8 cellular contexts compared by ENCODE assay signal in the genomic region with DNA sequence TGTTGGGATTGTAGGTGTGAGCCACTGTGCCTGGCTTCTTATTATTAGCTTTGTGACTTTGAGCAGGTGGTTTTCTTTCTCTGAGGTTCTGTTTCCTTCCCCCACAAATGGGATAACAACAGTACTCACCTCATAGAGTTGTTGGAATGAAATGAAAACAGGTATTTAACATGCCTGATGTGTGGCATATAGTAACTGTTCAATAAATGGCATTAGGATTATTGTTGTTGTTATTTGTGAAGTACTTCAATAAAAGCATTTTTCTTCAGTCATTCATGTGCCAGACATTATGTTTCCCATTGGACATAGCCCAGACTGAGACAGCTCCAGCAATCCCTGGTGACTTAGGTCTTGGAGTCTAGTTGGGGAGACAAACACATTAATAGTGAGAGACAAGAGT. TPM values are rescaled to one million over a fixed set of nuclear protein-coding genes. Genes with fewer than 3 reads are reported as not detected.
DNase-seq lines count a peak whose midpoint lies in the region; ATAC-seq and TF ChIP-seq lines count a peak whose summit lies in the region.
"Had no signal": no experiment of that assay in that cellular context is flagged by ENCODE, and none has a peak within 500 bp of the region (broad histone marks: within the 10 kb centered on the region; RNA-seq: fewer than 3 reads in every experiment).

No MANE protein-coding gene starts in this region.

- H2AFZ ChIP-seq in neural cell (ENCODE audit: low read depth, low read length) = no peak overlapping the region

- peak overlapping the region; percentile 51 to 94 (median 79) for H3K4me3 Mint-ChIP-seq in CD4-positive, alpha-beta memory T cell

- peaks cover 5 to 12% of the 10 kb centered on the region in 2 donors for H3K27me3 Mint-ChIP-seq in CD4-positive, alpha-beta memory T cell

- peak overlapping the region in 1 of 7 donors; percentile 38 for H3K27ac Mint-ChIP-seq in CD4-positive, alpha-beta memory T cell

- TF ChIP-seq CTCF in HFF-Myc (IDR thresholded peaks at IDR 0.05; ENCODE audit: low read depth, low read length, missing control alignments) = no peak
- no peak for TF ChIP-seq CTCF in neural cell (IDR thresholded peaks at IDR 0.05; ENCODE audit: poor library complexity, severe bottlenecking)

- no peak for TF ChIP-seq EP300 in neural cell (conservative IDR thresholded peaks at IDR 0.05; ENCODE audit: poor library complexity, severe bottlenecking)

- H3K36me3 ChIP-seq in CD4-positive, alpha-beta memory T cell (ENCODE audit: insufficient read depth, low read length) = no peaks in the 10 kb centered on the region
- H3K36me3 ChIP-seq in adipocyte (ENCODE audit: control insufficient read depth, insufficient read depth, low read length, severe bottlenecking) (no peaks in the 10 kb centered on the region), neural cell (ENCODE audit: insufficient read depth, low read length) (no peaks in the 10 kb centered on the region)
- H3K36me3 ChIP-seq: esophagus muscularis mucosa had no signal

- H3K9me3 Mint-ChIP-seq in CD4-positive, alpha-beta memory T cell = no peaks in the 10 kb centered on the region

- no peaks in the 10 kb centered on the region for H3K9me2 ChIP-seq in neural cell (ENCODE audit: insufficient read depth, low read length)

- intact Hi-C loops in CD4-positive, alpha-beta memory T cell (cut with micrococcal nuclease) = no loop called here

- peak overlapping the region; percentile 58 for H3K4me2 ChIP-seq in neural cell (ENCODE audit: low read length)

- POLR2A ChIA-PET in CD4-positive, alpha-beta memory T cell (lab: Charles Lee; ENCODE audit: partially characterized antibody) = interaction anchor here (0.7 kb wide), 1 partner anchor 83 kb away, joined by 3 read pairs; no protein-coding TSS in a partner anchor

- peaks cover 40% of the 10 kb centered on the region for H3K79me2 ChIP-seq in neural cell (replicated peaks; ENCODE audit: insufficient read depth, low read length)

- DNase-seq in CD4-positive, alpha-beta memory T cell = no peak
- DNase-seq in HFF-Myc (ENCODE audit: extremely low read depth, low read depth) (no peak), adipocyte (ENCODE audit: low read depth) (no peak), DMS153 treated with DMSO at 0.1 percent for 48 hours (lab: John Stamatoyannopoulos, UW; ENCODE audit: unreplicated experiment) (no peak)

- H3K9ac ChIP-seq in adipocyte (ENCODE audit: low read length) (peak overlapping the region; percentile 97), neural cell (ENCODE audit: low read length) (peak overlapping the region; percentile 95)

- no peak overlapping the region for H3K4me3 ChIP-seq in CD4-positive, alpha-beta memory T cell (ENCODE audit: low read length in 2 of 2)
- H3K4me3 ChIP-seq in HFF-Myc (replicated peaks; ENCODE audit: low read depth, low read length) (peak overlapping the region; percentile 88), adipocyte (ENCODE audit: low read length) (peak overlapping the region; percentile 97), neural cell (ENCODE audit: low read length) (peak overlapping the region; percentile 93)

- TF ChIP-seq RAD21 in neural cell (conservative IDR thresholded peaks at IDR 0.05) = no peak

- no peaks in the 10 kb centered on the region for H3F3A ChIP-seq in neural cell (ENCODE audit: insufficient read depth, low read length, poor library complexity, severe bottlenecking)

- H3K27me3 ChIP-seq in CD4-positive, alpha-beta memory T cell (ENCODE audit: insufficient read depth, low read length) = no peaks in the 10 kb centered on the region
- H3K27me3 ChIP-seq in adipocyte (replicated peaks; ENCODE audit: control insufficient read depth, insufficient read depth, low read length) = peaks cover 12% of the 10 kb centered on the region
- H3K27me3 ChIP-seq in neural cell (ENCODE audit: insufficient read depth, low read depth, low read length) = peaks cover 28% of the 10 kb centered on the region

- ATAC-seq in GM18907 (IDR thresholded peaks at IDR 0.05; ENCODE audit: unreplicated experiment) = no peak
- ATAC-seq in HG03378 (IDR thresholded peaks at IDR 0.05; ENCODE audit: unreplicated experiment) = no peak

- CTCF ChIA-PET in CD4-positive, alpha-beta memory T cell (lab: Charles Lee; ENCODE audit: partially characterized antibody) = interaction anchor here (1.5 kb wide), 1 partner anchor 112 kb away, joined by 5 read pairs; no protein-coding TSS in a partner anchor

- H3K9me3 ChIP-seq in CD4-positive, alpha-beta memory T cell (ENCODE audit: control insufficient read depth in 1 of 2, low read length in 2 of 2) = no peaks in the 10 kb centered on the region
- H3K9me3 ChIP-seq in adipocyte (ENCODE audit: control insufficient read depth, low read length) (no peaks in the 10 kb centered on the region), neural cell (ENCODE audit: low read length) (no peaks in the 10 kb centered on the region)
- H3K9me3 ChIP-seq: esophagus muscularis mucosa had no signal

- no peaks in the 10 kb centered on the region for H4K20me1 ChIP-seq in neural cell (ENCODE audit: insufficient read depth)

- no peak overlapping the region for H3K27ac ChIP-seq in CD4-positive, alpha-beta memory T cell (ENCODE audit: low read depth, low read length)
- no peak overlapping the region for H3K27ac ChIP-seq in neural cell (ENCODE audit: low read length)

- peaks cover 0 to 7% of the 10 kb centered on the region in 2 donors for H3K36me3 Mint-ChIP-seq in CD4-positive, alpha-beta memory T cell

- H3K4me1 ChIP-seq in CD4-positive, alpha-beta memory T cell (ENCODE audit: insufficient read depth, low read length) = peaks cover 19% of the 10 kb centered on the region
- H3K4me1 ChIP-seq in adipocyte (ENCODE audit: control insufficient read depth, insufficient read depth, low read length) = peaks cover 25% of the 10 kb centered on the region

- peaks cover 7 to 31% (median 20%) of the 10 kb centered on the region in 4 donors for H3K4me1 Mint-ChIP-seq in CD4-positive, alpha-beta memory T cell

TF ChIP-seq in neural cell, 6 proteins besides CTCF, POLR2A, EP300 and RAD21:
- TF ChIP-seq, protein P1, sequence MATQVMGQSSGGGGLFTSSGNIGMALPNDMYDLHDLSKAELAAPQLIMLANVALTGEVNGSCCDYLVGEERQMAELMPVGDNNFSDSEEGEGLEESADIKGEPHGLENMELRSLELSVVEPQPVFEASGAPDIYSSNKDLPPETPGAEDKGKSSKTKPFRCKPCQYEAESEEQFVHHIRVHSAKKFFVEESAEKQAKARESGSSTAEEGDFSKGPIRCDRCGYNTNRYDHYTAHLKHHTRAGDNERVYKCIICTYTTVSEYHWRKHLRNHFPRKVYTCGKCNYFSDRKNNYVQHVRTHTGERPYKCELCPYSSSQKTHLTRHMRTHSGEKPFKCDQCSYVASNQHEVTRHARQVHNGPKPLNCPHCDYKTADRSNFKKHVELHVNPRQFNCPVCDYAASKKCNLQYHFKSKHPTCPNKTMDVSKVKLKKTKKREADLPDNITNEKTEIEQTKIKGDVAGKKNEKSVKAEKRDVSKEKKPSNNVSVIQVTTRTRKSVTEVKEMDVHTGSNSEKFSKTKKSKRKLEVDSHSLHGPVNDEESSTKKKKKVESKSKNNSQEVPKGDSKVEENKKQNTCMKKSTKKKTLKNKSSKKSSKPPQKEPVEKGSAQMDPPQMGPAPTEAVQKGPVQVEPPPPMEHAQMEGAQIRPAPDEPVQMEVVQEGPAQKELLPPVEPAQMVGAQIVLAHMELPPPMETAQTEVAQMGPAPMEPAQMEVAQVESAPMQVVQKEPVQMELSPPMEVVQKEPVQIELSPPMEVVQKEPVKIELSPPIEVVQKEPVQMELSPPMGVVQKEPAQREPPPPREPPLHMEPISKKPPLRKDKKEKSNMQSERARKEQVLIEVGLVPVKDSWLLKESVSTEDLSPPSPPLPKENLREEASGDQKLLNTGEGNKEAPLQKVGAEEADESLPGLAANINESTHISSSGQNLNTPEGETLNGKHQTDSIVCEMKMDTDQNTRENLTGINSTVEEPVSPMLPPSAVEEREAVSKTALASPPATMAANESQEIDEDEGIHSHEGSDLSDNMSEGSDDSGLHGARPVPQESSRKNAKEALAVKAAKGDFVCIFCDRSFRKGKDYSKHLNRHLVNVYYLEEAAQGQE (IDR thresholded peaks at IDR 0.05; ENCODE audit: borderline replicate concordance) = no peak

RNA-seq across cellular contexts. Expression of gene MEGF8, which starts 1.5 kb away (rescaled TPM):
- 1 to 10 TPM; 8.6 to 9.5 TPM for total RNA-seq in CD4-positive, alpha-beta memory T cell
- polyA plus RNA-seq in CD4-positive, alpha-beta memory T cell = under 1 TPM; 0.09 to 0.42 TPM
- 21.5 and 22.5 TPM in 2 replicates for polyA plus RNA-seq in neural cell
- 58.2 and 71.8 TPM in 2 replicates for polyA minus RNA-seq in neural cell

RNA-seq across cellular contexts. Expression of gene TMEM145, which starts 13.9 kb away (rescaled TPM):
- total RNA-seq in CD4-positive, alpha-beta memory T cell = not detected
- not detected for polyA plus RNA-seq in CD4-positive, alpha-beta memory T cell
- 30.9 and 35.3 TPM in 2 replicates for polyA plus RNA-seq in neural cell
- 44.6 and 45.0 TPM in 2 replicates for polyA minus RNA-seq in neural cell
- total RNA-seq: esophagus muscularis mucosa had no signal

RNA-seq across cellular contexts. Expression of gene PAFAH1B3, which starts 24.5 kb away (rescaled TPM):
- 10 to 100 TPM; 17.0 to 17.2 TPM for total RNA-seq in CD4-positive, alpha-beta memory T cell
- 10 to 100 TPM; 35.0 to 43.7 TPM for polyA plus RNA-seq in CD4-positive, alpha-beta memory T cell
- 727 and 741 TPM in 2 replicates for polyA plus RNA-seq in neural cell
- 247 and 260 TPM in 2 replicates for polyA minus RNA-seq in neural cell

RNA-seq across cellular contexts. Expression of gene PRR19, which starts 25.0 kb away (rescaled TPM):
- total RNA-seq in CD4-positive, alpha-beta memory T cell = under 1 TPM; 0.28 to 0.64 TPM
- polyA plus RNA-seq in CD4-positive, alpha-beta memory T cell = under 1 TPM; 0.48 to 0.85 TPM
- 1.4 and 2.4 TPM in 2 replicates for polyA plus RNA-seq in neural cell
- polyA minus RNA-seq in neural cell = 2.1 and 3.4 TPM in 2 replicates

RNA-seq across cellular contexts. Expression of gene CIC, which starts 57.9 kb away (rescaled TPM):
- 10 to 100 TPM; 81.6 to 82.6 TPM for total RNA-seq in CD4-positive, alpha-beta memory T cell
- polyA plus RNA-seq in CD4-positive, alpha-beta memory T cell = 1 to 10 TPM in 1 of 2 donors, not detected in 1; 3.5 TPM
- polyA plus RNA-seq in neural cell = 10.8 and 23.1 TPM in 2 replicates
- 29.0 and 31.0 TPM in 2 replicates for polyA minus RNA-seq in neural cell

Comparison
In these comparisons a context has a peak if more than half of its experiments do, and no peak if none do; other contexts are left out.
1. H3K4me3 ChIP-seq: peak in HFF-Myc (single experiment), adipocyte (single experiment) and neural cell (single experiment); none in CD4-positive, alpha-beta memory T cell (0 of 2).
2. RNA of gene MEGF8, which starts 1.5 kb away (polyA plus RNA-seq): 21.5 to 22.5 TPM in neural cell; 0.09 to 0.42 TPM in CD4-positive, alpha-beta memory T cell; every median in the first group is over 10 times any median in the second.
3. RNA of gene TMEM145, which starts 13.9 kb away (polyA plus RNA-seq): 30.9 to 35.3 TPM in neural cell; not detected in CD4-positive, alpha-beta memory T cell; every median in the first group is over 10 times any median in the second.
4. RNA of gene PAFAH1B3, which starts 24.5 kb away (polyA plus RNA-seq): 727 to 741 TPM in neural cell; 35.0 to 43.7 TPM in CD4-positive, alpha-beta memory T cell; every median in the first group is over 10 times any median in the second.